Comparison of ENCODE assay signal across 1 cellular context in genomic region chr1:44634790-44635189, GRCh38.
TF ChIP-seq lines count a peak whose summit lies in the region.

No MANE protein-coding gene starts in this region.

TF ChIP-seq in GM23338, 12 proteins besides CTCF, POLR2A, EP300 and RAD21 (continued from another document):
- TF ChIP-seq ZNF462 (CRISPR knock-in tag; IDR thresholded peaks at IDR 0.05), result no peak
